10 cellular contexts compared by ENCODE assay signal in genomic region chr1:12475947-12476346, GRCh38.
DNase-seq lines count a peak whose midpoint lies in the region; ATAC-seq and TF ChIP-seq lines count a peak whose summit lies in the region.
"Had no signal": no experiment of that assay in that cellular context is flagged by ENCODE, and none has a peak within 500 bp of the region (broad histone marks: within the 10 kb centered on the region; RNA-seq: fewer than 3 reads in every experiment).

No MANE protein-coding gene starts in this region.

- peaks cover 100% of the 10 kb centered on the region for H3K4me1 ChIP-seq in BLaER1
- peaks cover 70% of the 10 kb centered on the region for H3K4me1 ChIP-seq in effector memory CD4-positive, alpha-beta T cell (ENCODE audit: control insufficient read depth, insufficient read depth, low read length, poor library complexity, severe bottlenecking)

- no peak for TF ChIP-seq CTCF in chondrocyte (IDR thresholded peaks at IDR 0.05)

- H3K9me3 ChIP-seq in BLaER1 (peaks cover 13% of the 10 kb centered on the region; the same call in 1 of the 2 replicates), KOPT-K1 (ENCODE audit: insufficient read depth, low read length, poor library complexity, severe bottlenecking) (peaks cover 9% of the 10 kb centered on the region)
- H3K9me3 ChIP-seq in effector memory CD4-positive, alpha-beta T cell (ENCODE audit: control insufficient read depth, low read length) = no peaks in the 10 kb centered on the region

- H3K9ac ChIP-seq in BLaER1 = no peak overlapping the region
- H3K9ac ChIP-seq: KMS-11 had no signal

- H3K4me2 ChIP-seq in BLaER1 = peak overlapping the region; percentile 96
- H3K4me2 ChIP-seq: KMS-11, smooth muscle cell had no signal

- H3K4me3 Mint-ChIP-seq in chondrocyte (ENCODE audit: unreplicated experiment) = no peak overlapping the region
- H3K4me3 Mint-ChIP-seq in natural killer cell treated with Interleukin-12 subunit alpha and Interleukin-12 subunit beta and Interleukin-15 and Interleukin-18, amount 100 ng/mL, for 72 hours = peak overlapping the region; percentile 40

- H3K27me3 ChIP-seq in BLaER1 = no peaks in the 10 kb centered on the region
- no peaks in the 10 kb centered on the region for H3K27me3 ChIP-seq in effector memory CD4-positive, alpha-beta T cell (replicated peaks; ENCODE audit: control insufficient read depth, insufficient read depth, low read length, poor library complexity, severe bottlenecking)

- peak in 1 of 2 donors; percentile 46 for ATAC-seq in natural killer cell treated with Interleukin-12 subunit alpha and Interleukin-12 subunit beta and Interleukin-15 and Interleukin-18, amount 100 ng/mL, for 72 hours
- no peak for ATAC-seq in GM21515 (IDR thresholded peaks at IDR 0.05; ENCODE audit: unreplicated experiment)

- H3K9me3 Mint-ChIP-seq in chondrocyte (ENCODE audit: low read depth) = no peaks in the 10 kb centered on the region
- no peaks in the 10 kb centered on the region for H3K9me3 Mint-ChIP-seq in natural killer cell treated with Interleukin-12 subunit alpha and Interleukin-12 subunit beta and Interleukin-15 and Interleukin-18, amount 100 ng/mL, for 72 hours

- peaks cover 43% of the 10 kb centered on the region for H3K4me1 Mint-ChIP-seq in chondrocyte (ENCODE audit: low read depth)
- peaks cover 91 to 94% of the 10 kb centered on the region in 2 donors for H3K4me1 Mint-ChIP-seq in natural killer cell treated with Interleukin-12 subunit alpha and Interleukin-12 subunit beta and Interleukin-15 and Interleukin-18, amount 100 ng/mL, for 72 hours (ENCODE audit: low read depth in 2 of 2)

- H3K27me3 Mint-ChIP-seq in chondrocyte (ENCODE audit: low read depth) = no peaks in the 10 kb centered on the region
- no peaks in the 10 kb centered on the region for H3K27me3 Mint-ChIP-seq in natural killer cell treated with Interleukin-12 subunit alpha and Interleukin-12 subunit beta and Interleukin-15 and Interleukin-18, amount 100 ng/mL, for 72 hours

- H3K36me3 ChIP-seq in BLaER1 (peaks cover 6% of the 10 kb centered on the region; the same call in 1 of the 2 replicates), KOPT-K1 (ENCODE audit: insufficient read depth, low read length) (no peaks in the 10 kb centered on the region)
- H3K36me3 ChIP-seq in effector memory CD4-positive, alpha-beta T cell (ENCODE audit: control insufficient read depth, insufficient read depth, low read length) = no peaks in the 10 kb centered on the region

- peaks cover 16% of the 10 kb centered on the region for H3K36me3 Mint-ChIP-seq in chondrocyte (ENCODE audit: low read depth)
- H3K36me3 Mint-ChIP-seq in natural killer cell treated with Interleukin-12 subunit alpha and Interleukin-12 subunit beta and Interleukin-15 and Interleukin-18, amount 100 ng/mL, for 72 hours = peaks cover 12% of the 10 kb centered on the region

- H4K20me1 ChIP-seq in BLaER1 = no peaks in the 10 kb centered on the region

- DNase-seq in chondrocyte (ENCODE audit: low spot score) (no peak), COR-L47 (lab: John Stamatoyannopoulos, UW) (no peak), HuH-7.5 (ENCODE audit: low spot score) (no peak)
- DNase-seq in natural killer cell treated with Interleukin-12 subunit alpha and Interleukin-12 subunit beta and Interleukin-15 and Interleukin-18, amount 100 ng/mL, for 72 hours (ENCODE audit: low spot score) = no peak
- no peak for DNase-seq in effector memory CD4-positive, alpha-beta T cell

- peak overlapping the region; percentile 12 for H3K27ac Mint-ChIP-seq in chondrocyte (ENCODE audit: unreplicated experiment)
- H3K27ac Mint-ChIP-seq in natural killer cell treated with Interleukin-12 subunit alpha and Interleukin-12 subunit beta and Interleukin-15 and Interleukin-18, amount 100 ng/mL, for 72 hours = peak overlapping the region; percentile 98 to 99

- H3K27ac ChIP-seq in BLaER1 = peak overlapping the region; percentile 82; the same call in 1 of the 2 replicates
- peak overlapping the region; percentile 98 for H3K27ac ChIP-seq in KOPT-K1 (ENCODE audit: low read depth, low read length, poor library complexity, severe bottlenecking)
- H3K27ac ChIP-seq in effector memory CD4-positive, alpha-beta T cell (ENCODE audit: insufficient read depth, low read length, poor library complexity, severe bottlenecking) = no peak overlapping the region
- H3K27ac ChIP-seq: KMS-11 had no signal

- no peak overlapping the region for H3K4me3 ChIP-seq in BLaER1
- no peak overlapping the region for H3K4me3 ChIP-seq in effector memory CD4-positive, alpha-beta T cell (ENCODE audit: insufficient read depth, low read depth, low read length, poor library complexity, severe bottlenecking)
- H3K4me3 ChIP-seq: smooth muscle cell had no signal
